ENCODE assay signal across 20 cellular contexts in genomic region chrX:127404156-127404555, GRCh38.
"Had no signal": no experiment of that assay in that cellular context is flagged by ENCODE, and none has a peak within 500 bp of the region (broad histone marks: within the 10 kb centered on the region; RNA-seq: fewer than 3 reads in every experiment).

No MANE protein-coding gene starts in this region.

- H3K27me3 ChIP-seq: esophagus muscularis mucosa, gastrocnemius medialis, heart right ventricle, left lung had no signal

- H3K4me1 ChIP-seq: esophagus muscularis mucosa, gastrocnemius medialis, heart right ventricle, left lung, lower lobe of right lung had no signal

- H3K27ac ChIP-seq: coronary artery, dorsolateral prefrontal cortex, esophagus muscularis mucosa, gastrocnemius medialis, heart right ventricle, left lung, lower lobe of right lung had no signal

- DNase-seq: dermis blood vessel endothelial cell; dorsolateral prefrontal cortex; effector CD4-positive, alpha-beta T cell; effector memory CD4-positive, alpha-beta T cell; foreskin fibroblast; foreskin melanocyte; gastrocnemius medialis; glutamatergic neuron; head of caudate nucleus; heart right ventricle; hippocampal formation; left cardiac atrium; left lung; left ventricle myocardium superior; lower lobe of right lung; mesenchymal stem cell; mucosa of descending colon; naive B cell had no signal

- H3K4me3 ChIP-seq: coronary artery, dorsolateral prefrontal cortex, esophagus muscularis mucosa, gastrocnemius medialis, heart right ventricle, left lung, lower lobe of right lung, mucosa of descending colon had no signal

- H3K36me3 ChIP-seq: esophagus muscularis mucosa, gastrocnemius medialis, heart right ventricle, left lung, lower lobe of right lung had no signal

- ATAC-seq: gastrocnemius medialis, heart right ventricle, left cardiac atrium, left lung, left ventricle myocardium superior, lower lobe of right lung, mucosa of descending colon had no signal

- H3K9me3 ChIP-seq: esophagus muscularis mucosa, gastrocnemius medialis, left lung, lower lobe of right lung, mucosa of descending colon had no signal
